1 cellular context compared by ENCODE assay signal in genomic region chr12:936377-937345, GRCh38.
TF ChIP-seq lines count a peak whose summit lies in the region.

No MANE protein-coding gene starts in this region.

TF ChIP-seq in HepG2, 621 proteins besides CTCF, POLR2A, EP300 and RAD21 (continued from another document):
- TF ChIP-seq KLF16 (CRISPR knock-in tag; IDR thresholded peaks at IDR 0.05) (no peak), RFXAP (CRISPR knock-in tag; IDR thresholded peaks at IDR 0.05; ENCODE audit: borderline replicate concordance) (no peak), THRA (CRISPR knock-in tag; IDR thresholded peaks at IDR 0.05; ENCODE audit: borderline replicate concordance) (peak; percentile 44; the same call in 1 of the 2 replicates), SP4 (CRISPR knock-in tag; IDR thresholded peaks at IDR 0.05) (no peak), NFKBIZ (CRISPR knock-in tag; IDR thresholded peaks at IDR 0.05) (no peak), CEBPG (CRISPR knock-in tag; IDR thresholded peaks at IDR 0.05) (peak; percentile 54), ZNF451 (CRISPR knock-in tag; IDR thresholded peaks at IDR 0.05) (no peak), ZNF121 (CRISPR knock-in tag; IDR thresholded peaks at IDR 0.05) (peak; percentile 57; the same call in 1 of the 2 replicates), ISX (CRISPR knock-in tag; conservative IDR thresholded peaks at IDR 0.05) (no peak), ZBTB7B (CRISPR knock-in tag; IDR thresholded peaks at IDR 0.05) (no peak), NFIC (IDR thresholded peaks at IDR 0.05; ENCODE audit: low read length) (no peak), HDAC2 (CRISPR knock-in tag; IDR thresholded peaks at IDR 0.05) (no peak)
- TF ChIP-seq, protein P1, sequence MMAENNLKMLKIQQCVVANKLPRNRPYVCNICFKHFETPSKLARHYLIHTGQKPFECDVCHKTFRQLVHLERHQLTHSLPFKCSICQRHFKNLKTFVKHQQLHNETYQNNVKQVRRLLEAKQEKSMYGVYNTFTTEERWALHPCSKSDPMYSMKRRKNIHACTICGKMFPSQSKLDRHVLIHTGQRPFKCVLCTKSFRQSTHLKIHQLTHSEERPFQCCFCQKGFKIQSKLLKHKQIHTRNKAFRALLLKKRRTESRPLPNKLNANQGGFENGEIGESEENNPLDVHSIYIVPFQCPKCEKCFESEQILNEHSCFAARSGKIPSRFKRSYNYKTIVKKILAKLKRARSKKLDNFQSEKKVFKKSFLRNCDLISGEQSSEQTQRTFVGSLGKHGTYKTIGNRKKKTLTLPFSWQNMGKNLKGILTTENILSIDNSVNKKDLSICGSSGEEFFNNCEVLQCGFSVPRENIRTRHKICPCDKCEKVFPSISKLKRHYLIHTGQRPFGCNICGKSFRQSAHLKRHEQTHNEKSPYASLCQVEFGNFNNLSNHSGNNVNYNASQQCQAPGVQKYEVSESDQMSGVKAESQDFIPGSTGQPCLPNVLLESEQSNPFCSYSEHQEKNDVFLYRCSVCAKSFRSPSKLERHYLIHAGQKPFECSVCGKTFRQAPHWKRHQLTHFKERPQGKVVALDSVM (CRISPR knock-in tag; IDR thresholded peaks at IDR 0.05) = peak; percentile 86
